Comparison of ENCODE assay signal across 1 cellular context in the genomic region with DNA sequence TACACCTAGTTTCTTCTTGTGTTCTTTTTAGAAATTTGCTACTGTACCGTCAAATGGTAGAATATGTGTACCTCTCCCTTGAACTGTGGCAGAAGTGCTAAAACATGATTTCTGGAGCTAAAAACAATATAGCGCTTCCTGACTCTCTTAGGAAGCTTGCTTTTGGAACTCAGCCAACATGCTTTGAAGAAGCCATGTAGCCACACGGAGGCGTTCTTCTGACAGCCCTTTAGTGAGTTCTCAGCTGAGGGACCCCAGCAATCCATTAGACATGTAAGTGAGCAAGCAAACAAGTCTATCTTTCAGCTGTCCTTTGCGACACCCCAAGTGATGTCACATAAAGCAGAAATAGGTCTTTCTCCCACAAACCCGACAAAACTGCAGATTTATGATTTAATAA.
TF ChIP-seq lines count a peak whose summit lies in the region.

No MANE protein-coding gene starts in this region.

TF ChIP-seq in SK-N-SH treated with all-trans-retinoic acid at 6 μM for 48 hours, 23 proteins besides CTCF, POLR2A, EP300 and RAD21 (continued from another document):
- TF ChIP-seq, protein P1, sequence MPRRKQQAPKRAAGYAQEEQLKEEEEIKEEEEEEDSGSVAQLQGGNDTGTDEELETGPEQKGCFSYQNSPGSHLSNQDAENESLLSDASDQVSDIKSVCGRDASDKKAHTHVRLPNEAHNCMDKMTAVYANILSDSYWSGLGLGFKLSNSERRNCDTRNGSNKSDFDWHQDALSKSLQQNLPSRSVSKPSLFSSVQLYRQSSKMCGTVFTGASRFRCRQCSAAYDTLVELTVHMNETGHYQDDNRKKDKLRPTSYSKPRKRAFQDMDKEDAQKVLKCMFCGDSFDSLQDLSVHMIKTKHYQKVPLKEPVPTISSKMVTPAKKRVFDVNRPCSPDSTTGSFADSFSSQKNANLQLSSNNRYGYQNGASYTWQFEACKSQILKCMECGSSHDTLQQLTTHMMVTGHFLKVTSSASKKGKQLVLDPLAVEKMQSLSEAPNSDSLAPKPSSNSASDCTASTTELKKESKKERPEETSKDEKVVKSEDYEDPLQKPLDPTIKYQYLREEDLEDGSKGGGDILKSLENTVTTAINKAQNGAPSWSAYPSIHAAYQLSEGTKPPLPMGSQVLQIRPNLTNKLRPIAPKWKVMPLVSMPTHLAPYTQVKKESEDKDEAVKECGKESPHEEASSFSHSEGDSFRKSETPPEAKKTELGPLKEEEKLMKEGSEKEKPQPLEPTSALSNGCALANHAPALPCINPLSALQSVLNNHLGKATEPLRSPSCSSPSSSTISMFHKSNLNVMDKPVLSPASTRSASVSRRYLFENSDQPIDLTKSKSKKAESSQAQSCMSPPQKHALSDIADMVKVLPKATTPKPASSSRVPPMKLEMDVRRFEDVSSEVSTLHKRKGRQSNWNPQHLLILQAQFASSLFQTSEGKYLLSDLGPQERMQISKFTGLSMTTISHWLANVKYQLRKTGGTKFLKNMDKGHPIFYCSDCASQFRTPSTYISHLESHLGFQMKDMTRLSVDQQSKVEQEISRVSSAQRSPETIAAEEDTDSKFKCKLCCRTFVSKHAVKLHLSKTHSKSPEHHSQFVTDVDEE (CRISPR knock-in tag; IDR thresholded peaks at IDR 0.05): no peak
- TF ChIP-seq, protein P2, sequence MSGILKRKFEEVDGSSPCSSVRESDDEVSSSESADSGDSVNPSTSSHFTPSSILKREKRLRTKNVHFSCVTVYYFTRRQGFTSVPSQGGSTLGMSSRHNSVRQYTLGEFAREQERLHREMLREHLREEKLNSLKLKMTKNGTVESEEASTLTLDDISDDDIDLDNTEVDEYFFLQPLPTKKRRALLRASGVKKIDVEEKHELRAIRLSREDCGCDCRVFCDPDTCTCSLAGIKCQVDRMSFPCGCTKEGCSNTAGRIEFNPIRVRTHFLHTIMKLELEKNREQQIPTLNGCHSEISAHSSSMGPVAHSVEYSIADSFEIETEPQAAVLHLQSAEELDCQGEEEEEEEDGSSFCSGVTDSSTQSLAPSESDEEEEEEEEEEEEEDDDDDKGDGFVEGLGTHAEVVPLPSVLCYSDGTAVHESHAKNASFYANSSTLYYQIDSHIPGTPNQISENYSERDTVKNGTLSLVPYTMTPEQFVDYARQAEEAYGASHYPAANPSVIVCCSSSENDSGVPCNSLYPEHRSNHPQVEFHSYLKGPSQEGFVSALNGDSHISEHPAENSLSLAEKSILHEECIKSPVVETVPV (CRISPR knock-in tag; IDR thresholded peaks at IDR 0.05): no peak
- TF ChIP-seq ISL1 (CRISPR knock-in tag; IDR thresholded peaks at IDR 0.05) (no peak), GLIS3 (CRISPR knock-in tag; IDR thresholded peaks at IDR 0.05) (no peak), RARB (CRISPR knock-in tag; IDR thresholded peaks at IDR 0.05) (no peak), TOX (CRISPR knock-in tag; IDR thresholded peaks at IDR 0.05; ENCODE audit: borderline replicate concordance) (no peak), ARNTL (CRISPR knock-in tag; IDR thresholded peaks at IDR 0.05; ENCODE audit: borderline replicate concordance, low read depth) (no peak), ZFP3 (CRISPR knock-in tag; IDR thresholded peaks at IDR 0.05) (no peak), PPARA (CRISPR knock-in tag; IDR thresholded peaks at IDR 0.05; ENCODE audit: borderline replicate concordance) (no peak), ZNF8 (CRISPR knock-in tag; IDR thresholded peaks at IDR 0.05) (no peak)
- TF ChIP-seq, protein P3, sequence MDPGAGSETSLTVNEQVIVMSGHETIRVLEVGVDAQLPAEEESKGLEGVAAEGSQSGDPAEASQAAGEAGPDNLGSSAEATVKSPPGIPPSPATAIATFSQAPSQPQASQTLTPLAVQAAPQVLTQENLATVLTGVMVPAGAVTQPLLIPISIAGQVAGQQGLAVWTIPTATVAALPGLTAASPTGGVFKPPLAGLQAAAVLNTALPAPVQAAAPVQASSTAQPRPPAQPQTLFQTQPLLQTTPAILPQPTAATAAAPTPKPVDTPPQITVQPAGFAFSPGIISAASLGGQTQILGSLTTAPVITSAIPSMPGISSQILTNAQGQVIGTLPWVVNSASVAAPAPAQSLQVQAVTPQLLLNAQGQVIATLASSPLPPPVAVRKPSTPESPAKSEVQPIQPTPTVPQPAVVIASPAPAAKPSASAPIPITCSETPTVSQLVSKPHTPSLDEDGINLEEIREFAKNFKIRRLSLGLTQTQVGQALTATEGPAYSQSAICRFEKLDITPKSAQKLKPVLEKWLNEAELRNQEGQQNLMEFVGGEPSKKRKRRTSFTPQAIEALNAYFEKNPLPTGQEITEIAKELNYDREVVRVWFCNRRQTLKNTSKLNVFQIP (CRISPR knock-in tag; IDR thresholded peaks at IDR 0.05; ENCODE audit: borderline replicate concordance, low read depth): no peak
